ENCODE assay signal across 14 cellular contexts in the genomic region with DNA sequence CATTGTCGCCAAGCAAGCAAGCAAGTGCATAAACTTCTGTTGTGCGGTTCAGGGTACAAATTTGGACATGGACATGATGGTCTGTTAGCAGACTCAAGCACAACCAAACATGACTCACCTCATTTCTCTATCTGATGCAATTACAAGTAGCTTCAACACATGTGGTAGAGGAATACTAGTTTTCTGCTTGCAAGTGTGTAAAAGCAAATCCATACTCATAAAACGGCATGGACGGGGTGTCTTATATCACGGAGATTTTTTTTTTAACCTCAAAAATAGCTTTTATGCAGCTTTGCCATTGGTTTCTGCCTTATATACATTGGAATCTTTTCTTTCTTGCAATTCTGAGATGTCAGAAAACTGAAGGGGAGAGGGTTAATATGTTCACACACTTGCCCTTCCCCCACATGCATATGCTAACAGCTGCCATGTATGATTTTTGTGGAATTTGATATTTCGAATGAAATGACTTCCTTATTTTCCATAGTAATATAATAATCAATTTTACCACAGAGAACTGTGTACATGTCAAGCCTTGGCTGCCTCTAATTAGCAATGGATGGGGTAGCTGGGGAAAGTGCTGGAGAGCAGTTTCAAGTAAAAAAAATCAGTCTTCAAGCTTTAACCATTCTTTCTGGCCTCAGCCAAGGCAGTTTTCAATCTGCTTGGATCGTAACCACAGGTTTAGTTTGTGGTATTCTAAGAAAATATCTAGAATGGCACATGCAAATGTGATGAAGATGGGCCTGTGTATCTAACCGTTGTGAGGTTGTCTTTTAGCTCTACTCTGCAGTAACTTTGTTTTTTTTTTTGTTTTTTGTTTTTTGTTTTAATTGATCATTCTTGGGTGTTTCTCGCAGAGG.
DNase-seq lines count a peak whose midpoint lies in the region; TF ChIP-seq lines count a peak whose summit lies in the region.
"Had no signal": no experiment of that assay in that cellular context is flagged by ENCODE, and none has a peak within 500 bp of the region (broad histone marks: within the 10 kb centered on the region; RNA-seq: fewer than 3 reads in every experiment).

No MANE protein-coding gene starts in this region.

- DNase-seq in DMS53 (lab: John Stamatoyannopoulos, UW), result peak; percentile 36
- no peak for DNase-seq in DMS53 treated with DMSO at 0.1 percent for 48 hours (lab: John Stamatoyannopoulos, UW; ENCODE audit: unreplicated experiment)
- peak; percentile 21 for DNase-seq in NCI-H2171 (lab: John Stamatoyannopoulos, UW)
- no peak for DNase-seq in endodermal cell
- no peak for DNase-seq in neuronal stem cell (ENCODE audit: low spot score)
- DNase-seq in SKM-1 (lab: John Stamatoyannopoulos, UW; ENCODE audit: unreplicated experiment), result no peak
- no peak for DNase-seq in NOMO-1 treated with DMSO at 0.1 percent for 48 hours (lab: John Stamatoyannopoulos, UW; ENCODE audit: unreplicated experiment)
- no peak for DNase-seq in effector CD4-positive, alpha-beta T cell
- DNase-seq: 8988T, anterior cingulate cortex, NCI-H2081, sigmoid colon, T1000 had no signal

- H3K4me3 Mint-ChIP-seq in endodermal cell, result no peak overlapping the region

- no peak overlapping the region for H3K18ac ChIP-seq in neuronal stem cell (ENCODE audit: low read length)

- no peaks in the 10 kb centered on the region for H3K27me3 Mint-ChIP-seq in endodermal cell (ENCODE audit: insufficient read depth)

- H3K4me1 ChIP-seq in endodermal cell (ENCODE audit: control insufficient read depth, insufficient read depth, low read length) (no peaks in the 10 kb centered on the region), neuronal stem cell (ENCODE audit: control insufficient read depth in 2 of 2, insufficient read depth in 1 of 2, low read depth in 1 of 2, low read length in 2 of 2) (peaks cover 2 to 7% of the 10 kb centered on the region in 2 donors)

- H3K14ac ChIP-seq in neuronal stem cell (ENCODE audit: low read length), result no peak overlapping the region

- no peaks in the 10 kb centered on the region for H3K27me3 ChIP-seq in endodermal cell (ENCODE audit: control insufficient read depth, insufficient read depth, low read length, poor library complexity, severe bottlenecking)
- H3K27me3 ChIP-seq in neuronal stem cell (ENCODE audit: control insufficient read depth in 3 of 3, insufficient read depth in 3 of 3, low read depth in 1 of 3, low read length in 3 of 3), result no peaks in the 10 kb centered on the region
- H3K27me3 ChIP-seq: sigmoid colon had no signal

- H3K4me2 ChIP-seq in neuronal stem cell (ENCODE audit: insufficient read depth, low read length, poor library complexity, severe bottlenecking), result no peak overlapping the region

- H3K27ac Mint-ChIP-seq in endodermal cell, result peak overlapping the region; percentile 55

- 94 to 96% methylated on average over 4 to 7 of the region's 9 CpGs for WGBS in endodermal cell (ENCODE audit: insufficient coverage in 1 of 2, insufficient read length in 1 of 2), 2 experiments
- no CpG with 5 or more reads among the region's 9 CpGs for WGBS in neuronal stem cell (ENCODE audit: extremely low coverage in 2 of 2, insufficient read length in 2 of 2, insufficient replicate concordance in 1 of 2), 2 donors

- H3K4me3 ChIP-seq in endodermal cell (ENCODE audit: low read length) (no peak overlapping the region), neuronal stem cell (ENCODE audit: low read length in 2 of 2) (no peak overlapping the region)
- H3K4me3 ChIP-seq: sigmoid colon had no signal

- H2BK15ac ChIP-seq in neuronal stem cell (ENCODE audit: low read length), result no peak overlapping the region

- H3K4me1 Mint-ChIP-seq in endodermal cell, result peaks cover 9% of the 10 kb centered on the region

- H3K9ac ChIP-seq in endodermal cell (ENCODE audit: extremely low read depth, low read length, poor library complexity, severe bottlenecking) (no peak overlapping the region), neuronal stem cell (ENCODE audit: low read depth, low read length, poor library complexity) (no peak overlapping the region)

- no peak overlapping the region for H3K4ac ChIP-seq in neuronal stem cell (ENCODE audit: low read length)

- no peak overlapping the region for H2AFZ ChIP-seq in neuronal stem cell (ENCODE audit: low read length)

- H4K91ac ChIP-seq in neuronal stem cell (ENCODE audit: low read depth, low read length, poor library complexity), result no peak overlapping the region

- H3K79me1 ChIP-seq in neuronal stem cell (ENCODE audit: low read depth, low read length), result no peaks in the 10 kb centered on the region

- peaks cover 10% of the 10 kb centered on the region for H3K9me3 Mint-ChIP-seq in endodermal cell

- H2BK120ac ChIP-seq in neuronal stem cell (ENCODE audit: low read depth, low read length), result no peak overlapping the region

- H3K27ac ChIP-seq in endodermal cell (ENCODE audit: low read depth, low read length) (no peak overlapping the region), neuronal stem cell (replicated peaks; ENCODE audit: low read length) (peak overlapping the region; percentile 70)
- H3K27ac ChIP-seq: epithelial cell of prostate had no signal

- no peaks in the 10 kb centered on the region for H3K36me3 Mint-ChIP-seq in endodermal cell (ENCODE audit: low read depth)

- no peak overlapping the region for H2BK12ac ChIP-seq in neuronal stem cell (ENCODE audit: low read length)

- H2AK5ac ChIP-seq in neuronal stem cell (ENCODE audit: low read depth, low read length), result no peak overlapping the region

- H3K9me3 ChIP-seq in endodermal cell (ENCODE audit: control insufficient read depth, low read length) (no peaks in the 10 kb centered on the region), neuronal stem cell (replicated peaks in 1 of 2; ENCODE audit: control insufficient read depth in 2 of 2, insufficient read depth in 1 of 2, low read depth in 1 of 2, low read length in 2 of 2) (no peaks in the 10 kb centered on the region)
- H3K9me3 ChIP-seq: sigmoid colon had no signal

- no peak for TF ChIP-seq CTCF in endodermal cell (conservative IDR thresholded peaks at IDR 0.05)

- H4K8ac ChIP-seq in neuronal stem cell (ENCODE audit: low read depth, low read length), result no peak overlapping the region

- no peak overlapping the region for H2BK5ac ChIP-seq in neuronal stem cell (ENCODE audit: low read length)

- H3K23ac ChIP-seq in neuronal stem cell (ENCODE audit: low read depth, low read length, poor library complexity), result no peak overlapping the region

- no peaks in the 10 kb centered on the region for H3K36me3 ChIP-seq in endodermal cell (ENCODE audit: control insufficient read depth, insufficient read depth, low read length)
- no peaks in the 10 kb centered on the region for H3K36me3 ChIP-seq in neuronal stem cell (replicated peaks in 1 of 2; ENCODE audit: control insufficient read depth in 2 of 2, insufficient read depth in 2 of 2, low read length in 2 of 2)
- H3K36me3 ChIP-seq: sigmoid colon had no signal

Comparison
In these comparisons a context has a peak if more than half of its experiments do, and no peak if none do; other contexts are left out.
1. DNase-seq: peak in DMS53 (single experiment) and NCI-H2171 (single experiment); none in DMS53 treated with DMSO at 0.1 percent for 48 hours (single experiment), endodermal cell (single experiment), neuronal stem cell (single experiment), SKM-1 (single experiment), NOMO-1 treated with DMSO at 0.1 percent for 48 hours (single experiment) and effector CD4-positive, alpha-beta T cell (single experiment).